In genomic region chr1:39671793-39672550, GRCh38 we compare ENCODE assay signal across 8 cellular contexts. TPM values are rescaled to one million over a fixed set of nuclear protein-coding genes. Genes with fewer than 3 reads are reported as not detected.
DNase-seq lines count a peak whose midpoint lies in the region; ATAC-seq and TF ChIP-seq lines count a peak whose summit lies in the region.

NT5C1A (minus strand) TSS chr1:39672107; CDS start chr1:39672038, 69 bp downstream.

- no peaks in the 10 kb centered on the region for H3K36me3 ChIP-seq in body of pancreas (replicated peaks in 1 of 2; ENCODE audit: insufficient read depth in 1 of 2, low read depth in 2 of 2)

- intact Hi-C loops in body of pancreas (cut with DNase I) = no loop called here

- no peak within 1 kb of the TSS for H3K27ac ChIP-seq in body of pancreas

- H3K4me1 ChIP-seq in body of pancreas = peaks cover 25% of the 10 kb centered on the region

- H3K9me3 ChIP-seq in body of pancreas = no peaks in the 10 kb centered on the region

- WGBS in body of pancreas, 2 donors = 1 to 4% methylated on average over 24 to 55 of the region's 55 CpGs

- no peaks in the 10 kb centered on the region for H3K27me3 ChIP-seq in body of pancreas

- POLR2A ChIA-PET in GM10248 (lab: Yijun Ruan, JAX) = no interaction called here

- TF ChIP-seq POLR2A in body of pancreas (IDR thresholded peaks at IDR 0.05) = peak in 2 of 3 donors; percentile 8 to 15

- ATAC-seq in body of pancreas (peak; percentile 76), HG02884 (IDR thresholded peaks at IDR 0.05; ENCODE audit: unreplicated experiment) (no peak)

- CTCF ChIA-PET in GM10248 (lab: Yijun Ruan, JAX) = interaction anchor here (0.8 to 13.8 kb wide), 26 partner anchors 9 to 413 kb away, joined by 3 to 276 read pairs (median 5); partner anchors contain the start of gene HPCAL4

- no peak for TF ChIP-seq CTCF in GM10248 (IDR thresholded peaks at IDR 0.05; ENCODE audit: control extremely low read depth, extremely low read depth, low read depth, missing control alignments)
- TF ChIP-seq CTCF in body of pancreas (IDR thresholded peaks at IDR 0.05) = no peak

- peak; percentile 66 for DNase-seq in GM10248 (ENCODE audit: extremely low spot score)
- peak; percentile 22 for DNase-seq in NCI-H2227 treated with DMSO at 0.1 percent for 48 hours (lab: John Stamatoyannopoulos, UW)
- DNase-seq in body of pancreas = peak; percentile 55 to 70 (median 61)
- DNase-seq in iPS-NIHi11 (ENCODE audit: low spot score) = peak; percentile 77
- peak; percentile 9 to 27 for DNase-seq in stimulated activated CD4-positive, alpha-beta T cell treated with anti-CD3 and anti-CD28 coated beads, Interleukin-4, amount 100 ng/mL, for 4 hours
- no peak for DNase-seq in cortex of kidney (lab: John Stamatoyannopoulos, UW)
- no peak for DNase-seq in KG1 (lab: John Stamatoyannopoulos, UW)

- peak within 1 kb of the TSS; percentile 9 to 31 for H3K4me3 ChIP-seq in body of pancreas

RNA-seq across cellular contexts. Expression of gene NT5C1A, which starts in this region (rescaled TPM):
- 1 to 10 TPM; 2.3 to 3.1 TPM for total RNA-seq in body of pancreas

Comparison
In these comparisons a context has a peak if more than half of its experiments do, and no peak if none do; other contexts are left out.
1. DNase-seq: peak in GM10248 (single experiment), NCI-H2227 treated with DMSO at 0.1 percent for 48 hours (single experiment), body of pancreas (4 of 4), iPS-NIHi11 (single experiment) and stimulated activated CD4-positive, alpha-beta T cell treated with anti-CD3 and anti-CD28 coated beads, Interleukin-4, amount 100 ng/mL, for 4 hours (2 of 2); none in cortex of kidney (single experiment) and KG1 (single experiment).